14 cellular contexts compared by ENCODE assay signal in the genomic region with DNA sequence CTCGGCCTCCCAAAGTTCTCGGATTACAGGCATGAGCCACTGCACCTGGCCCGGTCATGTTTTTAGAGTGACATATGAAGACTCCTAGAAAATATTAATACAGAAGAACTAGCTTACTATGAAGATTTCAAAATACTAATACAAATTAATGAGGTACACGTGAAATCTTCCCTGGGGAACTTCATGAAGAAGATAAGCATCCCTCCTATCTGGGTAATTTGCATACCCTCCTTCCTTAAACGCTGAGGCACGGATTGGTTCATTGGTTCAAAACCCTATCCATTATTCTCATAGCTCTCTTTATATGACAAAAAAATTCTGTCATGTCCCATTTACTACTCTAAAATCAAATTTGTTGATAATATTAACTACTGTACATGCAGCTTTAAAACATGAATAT.
DNase-seq lines count a peak whose midpoint lies in the region; ATAC-seq and TF ChIP-seq lines count a peak whose summit lies in the region.
"Had no signal": no experiment of that assay in that cellular context is flagged by ENCODE, and none has a peak within 500 bp of the region (broad histone marks: within the 10 kb centered on the region; RNA-seq: fewer than 3 reads in every experiment).

No MANE protein-coding gene starts in this region.

- POLR2A ChIA-PET in Caco-2 (lab: Charles Lee), result no interaction called here

- H3K4me2 ChIP-seq in BLaER1 treated with 17β-estradiol and CSF1 and Interleukin-3, amounts not matched to agents 10 nM and 100 nM, result peak overlapping the region; percentile 64 to 99 (median 88)

- intact Hi-C loops in Caco-2 (cut with micrococcal nuclease; ENCODE audit: unreplicated experiment), result no loop called here

- TF ChIP-seq CTCF in GM06990 (IDR thresholded peaks at IDR 0.05; ENCODE audit: insufficient read depth, low read length, poor library complexity, severe bottlenecking) (no peak), fibroblast of the aortic adventitia (IDR thresholded peaks at IDR 0.05; ENCODE audit: insufficient read depth, low read length) (no peak), Caco-2 (IDR thresholded peaks at IDR 0.05; ENCODE audit: insufficient read depth in 1 of 2, low read depth in 1 of 2, low read length in 1 of 2, severe bottlenecking in 1 of 2, unreplicated experiment in 1 of 2) (no peak)

- no peaks in the 10 kb centered on the region for H3K36me3 Mint-ChIP-seq in Caco-2 (ENCODE audit: insufficient read depth, unreplicated experiment)
- H3K36me3 Mint-ChIP-seq: type B pancreatic cell had no signal

- H3K36me3 ChIP-seq in BLaER1 treated with 17β-estradiol and CSF1 and Interleukin-3, amounts not matched to agents 10 nM and 100 nM, result peaks cover 23 to 51% (median 38%) of the 10 kb centered on the region in 11 experiments
- H3K36me3 ChIP-seq in GM06990 (ENCODE audit: control insufficient read depth, insufficient read depth, low read length) (peaks cover 2% of the 10 kb centered on the region), SK-N-MC (ENCODE audit: insufficient read depth, low read length) (peaks cover 55% of the 10 kb centered on the region), Caco-2 (ENCODE audit: control insufficient read depth, insufficient read depth, low read length) (no peaks in the 10 kb centered on the region)

- H3K27me3 Mint-ChIP-seq in Caco-2 (ENCODE audit: insufficient read depth, unreplicated experiment), result no peaks in the 10 kb centered on the region
- H3K27me3 Mint-ChIP-seq: type B pancreatic cell had no signal

- H3K9ac ChIP-seq in BLaER1 treated with 17β-estradiol and CSF1 and Interleukin-3, amounts not matched to agents 10 nM and 100 nM, result peak overlapping the region in 3 of 11 experiments; percentile 32 to 97 (median 51); a peak in 4 of 22 replicates
- H3K9ac ChIP-seq in SK-N-MC (ENCODE audit: insufficient read length), result peak overlapping the region; percentile 98

- no peak overlapping the region for H3K4me3 Mint-ChIP-seq in Caco-2 (ENCODE audit: unreplicated experiment)
- H3K4me3 Mint-ChIP-seq: nephron progenitor cell, type B pancreatic cell had no signal

- ATAC-seq in HG02840 (IDR thresholded peaks at IDR 0.05; ENCODE audit: low FRiP score, unreplicated experiment), result no peak

- no peaks in the 10 kb centered on the region for H3K9me3 Mint-ChIP-seq in Caco-2 (ENCODE audit: unreplicated experiment)
- H3K9me3 Mint-ChIP-seq: nephron progenitor cell, type B pancreatic cell had no signal

- BruUV-seq in Caco-2 (replicated peaks; lab: Mats Ljungman, UMichigan), result no TSS peak

- CTCF ChIA-PET in Caco-2 (lab: Charles Lee), result interaction anchor here (0.8 kb wide), 1 partner anchor 17 kb away, joined by 5 read pairs; no protein-coding TSS in a partner anchor

- H3K4me1 ChIP-seq in BLaER1 treated with 17β-estradiol and CSF1 and Interleukin-3, amounts not matched to agents 10 nM and 100 nM, result peaks cover 70 to 83% (median 75%) of the 10 kb centered on the region in 10 experiments
- 0 out of 2 replicates have a peak, but pooled peaks cover 7% of the 10 kb centered on the region for H3K4me1 ChIP-seq in Caco-2

- DNase-seq in GM06990 (ENCODE audit: extremely low read depth, insufficient read length), result no peak
- no peak for DNase-seq in SK-N-MC (ENCODE audit: low read depth, low spot score)
- DNase-seq in fibroblast of the aortic adventitia (ENCODE audit: low read depth), result peak; percentile 29
- DNase-seq in Caco-2, result no peak
- no peak for DNase-seq in NCI-H1417 (lab: John Stamatoyannopoulos, UW)
- no peak for DNase-seq in stimulated activated CD4-positive, alpha-beta T cell treated with anti-CD3 and anti-CD28 coated beads, Interleukin-2, amount 100 ng/mL, for 24 hours
- DNase-seq: anterior cingulate cortex, DMS79 treated with DMSO at 0.1 percent for 48 hours, KBM-7, NCI-H2029 treated with DMSO at 0.1 percent for 48 hours, nephron progenitor cell had no signal

- peaks cover 7% of the 10 kb centered on the region for H3K4me1 Mint-ChIP-seq in Caco-2 (ENCODE audit: low read depth, unreplicated experiment)

- no peaks in the 10 kb centered on the region for H3K9me3 ChIP-seq in BLaER1 treated with 17β-estradiol and CSF1 and Interleukin-3, amounts not matched to agents 10 nM and 100 nM (replicated peaks in 1 of 11)
- H3K9me3 ChIP-seq in SK-N-MC (ENCODE audit: low read depth, low read length) (no peaks in the 10 kb centered on the region), Caco-2 (no peaks in the 10 kb centered on the region)

- H4K20me1 ChIP-seq in BLaER1 treated with 17β-estradiol and CSF1 and Interleukin-3, amounts not matched to agents 10 nM and 100 nM, result peaks cover 20 to 72% (median 51%) of the 10 kb centered on the region in 11 experiments; a peak in 21 of 22 replicates

- H3K4me3 ChIP-seq in BLaER1 treated with 17β-estradiol and CSF1 and Interleukin-3, amounts not matched to agents 10 nM and 100 nM, result peak overlapping the region in 9 of 10 experiments; percentile 21 to 75 (median 62); a peak in 14 of 20 replicates
- H3K4me3 ChIP-seq in GM06990 (replicated peaks; ENCODE audit: low read depth, low read length) (peak overlapping the region; percentile 85), SK-N-MC (peak overlapping the region; percentile 87), fibroblast of the aortic adventitia (ENCODE audit: low read depth, low read length) (peak overlapping the region; percentile 34), Caco-2 (ENCODE audit: low read depth, low read length) (no peak overlapping the region)

- H3K27ac ChIP-seq in BLaER1 treated with 17β-estradiol and CSF1 and Interleukin-3, amounts not matched to agents 10 nM and 100 nM, result peak overlapping the region in 6 of 11 experiments; percentile 19 to 100 (median 68); a peak in 9 of 22 replicates
- H3K27ac ChIP-seq in SK-N-MC, result no peak overlapping the region

- H3K27me3 ChIP-seq in BLaER1 treated with 17β-estradiol and CSF1 and Interleukin-3, amounts not matched to agents 10 nM and 100 nM, result no peaks in the 10 kb centered on the region
- no peaks in the 10 kb centered on the region for H3K27me3 ChIP-seq in GM06990 (replicated peaks; ENCODE audit: control insufficient read depth, insufficient read depth, low read length)
- H3K27me3 ChIP-seq in Caco-2 (replicated peaks; ENCODE audit: control insufficient read depth, insufficient read depth, low read length), result no peaks in the 10 kb centered on the region

- no peak overlapping the region for H3K27ac Mint-ChIP-seq in Caco-2 (ENCODE audit: unreplicated experiment)
- H3K27ac Mint-ChIP-seq: nephron progenitor cell, type B pancreatic cell had no signal
